ENCODE assay signal across 22 cellular contexts in genomic region chr2:10779776-10780490, GRCh38. TPM values are rescaled to one million over a fixed set of nuclear protein-coding genes. Genes with fewer than 3 reads are reported as not detected.
"Had no signal": no experiment of that assay in that cellular context is flagged by ENCODE, and none has a peak within 500 bp of the region (broad histone marks: within the 10 kb centered on the region; RNA-seq: fewer than 3 reads in every experiment).

No MANE protein-coding gene starts in this region.

- H3K4me3 ChIP-seq: coronary artery, gastrocnemius medialis, left ventricle myocardium inferior, suprapubic skin had no signal

- DNase-seq: activated CD4-positive, alpha-beta T cell treated with anti-CD3 and anti-CD28 coated beads, Interleukin-2, amount 50 U/mL, for 1 hour; activated CD8-positive, alpha-beta memory T cell treated with anti-CD3 and anti-CD28 coated beads for 24 hours; activated CD8-positive, alpha-beta memory T cell treated with anti-CD3 and anti-CD28 coated beads, Interleukin-2, amount 50 U/mL, for 48 hours; activated naive CD8-positive, alpha-beta T cell treated with anti-CD3 and anti-CD28 coated beads, Interleukin-2, amount 50 U/mL, for 24 hours; anterior cingulate cortex; brain microvascular endothelial cell; gastrocnemius medialis; left ventricle myocardium inferior; naive thymus-derived CD4-positive, alpha-beta T cell; retina; stimulated activated CD4-positive, alpha-beta T cell treated with anti-CD3 and anti-CD28 coated beads, Interleukin-2, amount 100 ng/mL, for 24 hours had no signal

- H3K4me3 Mint-ChIP-seq: activated naive CD8-positive, alpha-beta T cell treated with anti-CD3 and anti-CD28 coated beads, Interleukin-2, amount 50 U/mL, for 24 hours; memory B cell; naive thymus-derived CD4-positive, alpha-beta T cell; stimulated activated naive CD8-positive, alpha-beta T cell treated with anti-CD3 and anti-CD28 coated beads, Interleukin-15, Interleukin-2, amounts not matched to agents 100 ng/mL and 50 ng/mL, for 24 hours; type B pancreatic cell had no signal

- H3K27ac Mint-ChIP-seq: activated naive CD8-positive, alpha-beta T cell treated with anti-CD3 and anti-CD28 coated beads, Interleukin-2, amount 50 U/mL, for 24 hours; memory B cell; stimulated activated naive CD8-positive, alpha-beta T cell treated with anti-CD3 and anti-CD28 coated beads, Interleukin-15, Interleukin-2, amounts not matched to agents 100 ng/mL and 50 ng/mL, for 24 hours; type B pancreatic cell had no signal

- H3K9me3 ChIP-seq: gastrocnemius medialis, left ventricle myocardium inferior, neutrophil, suprapubic skin had no signal

- H3K9me3 Mint-ChIP-seq: activated naive CD8-positive, alpha-beta T cell treated with anti-CD3 and anti-CD28 coated beads, Interleukin-2, amount 50 U/mL, for 24 hours; memory B cell; naive thymus-derived CD4-positive, alpha-beta T cell; stimulated activated naive CD8-positive, alpha-beta T cell treated with anti-CD3 and anti-CD28 coated beads, Interleukin-15, Interleukin-2, amounts not matched to agents 100 ng/mL and 50 ng/mL, for 24 hours; type B pancreatic cell had no signal

- H3K79me2 ChIP-seq: parathyroid adenoma had no signal

- H3K27me3 Mint-ChIP-seq: activated naive CD8-positive, alpha-beta T cell treated with anti-CD3 and anti-CD28 coated beads, Interleukin-2, amount 50 U/mL, for 24 hours; memory B cell; naive thymus-derived CD4-positive, alpha-beta T cell; stimulated activated naive CD8-positive, alpha-beta T cell treated with anti-CD3 and anti-CD28 coated beads, Interleukin-15, Interleukin-2, amounts not matched to agents 100 ng/mL and 50 ng/mL, for 24 hours; type B pancreatic cell had no signal

- H3K4me1 Mint-ChIP-seq: activated naive CD8-positive, alpha-beta T cell treated with anti-CD3 and anti-CD28 coated beads, Interleukin-2, amount 50 U/mL, for 24 hours; memory B cell; naive thymus-derived CD4-positive, alpha-beta T cell had no signal

- H3K27ac ChIP-seq: brain microvascular endothelial cell, coronary artery, gastrocnemius medialis, left ventricle myocardium inferior, neutrophil, parathyroid adenoma, suprapubic skin had no signal

- H3K4me1 ChIP-seq: gastrocnemius medialis had no signal

- FAIRE-seq: keratinocyte had no signal

- ATAC-seq: activated CD4-positive, CD25-positive, alpha-beta regulatory T cell treated with anti-CD3 and anti-CD28 coated beads, Interleukin-2, amount 50 U/mL, for 24 hours; activated naive CD8-positive, alpha-beta T cell treated with anti-CD3 and anti-CD28 coated beads, Interleukin-2, amount 50 U/mL, for 24 hours; esophagus mucosa; gastrocnemius medialis; naive thymus-derived CD4-positive, alpha-beta T cell had no signal

- H3K27me3 ChIP-seq: brain microvascular endothelial cell, gastrocnemius medialis, neutrophil, suprapubic skin had no signal

- H3K9ac ChIP-seq: parathyroid adenoma had no signal

- H2AFZ ChIP-seq: parathyroid adenoma had no signal

RNA-seq across cellular contexts. Expression of gene ATP6V1C2, which starts 58.5 kb away (rescaled TPM):
- total RNA-seq: gastrocnemius medialis; naive thymus-derived CD4-positive, alpha-beta T cell; T-helper 1 cell treated with Interleukin-12 subunit alpha and Interleukin-12 subunit beta and Interleukin-4 antibody, amounts not matched to agents 30 ng/mL and 1 ng/mL, for 36 hours had no signal
- polyA plus RNA-seq: naive thymus-derived CD4-positive, alpha-beta T cell had no signal
